8 cellular contexts compared by ENCODE assay signal in genomic region chr16:72848759-72849664, GRCh38.
DNase-seq lines count a peak whose midpoint lies in the region; ATAC-seq and TF ChIP-seq lines count a peak whose summit lies in the region.

No MANE protein-coding gene starts in this region.

- H3K36me3 Mint-ChIP-seq in progenitor cell of endocrine pancreas (ENCODE audit: insufficient read depth) = peaks cover 10% of the 10 kb centered on the region

- ATAC-seq in HG03378 (IDR thresholded peaks at IDR 0.05; ENCODE audit: unreplicated experiment) = no peak

- H3K27ac ChIP-seq in SJSA1 = peak overlapping the region; percentile 71

- TF ChIP-seq CTCF in progenitor cell of endocrine pancreas (IDR thresholded peaks at IDR 0.05; ENCODE audit: unreplicated experiment) = no peak

- DNase-seq in SIG-M5 treated with dmso at 0.1 percent for 504 hours (lab: John Stamatoyannopoulos, UW; ENCODE audit: unreplicated experiment) (peak; percentile 44), SIG-M5 (lab: John Stamatoyannopoulos, UW) (no peak), SJSA1 (ENCODE audit: low read depth in 1 of 2, low spot score in 2 of 2) (peak; percentile 93 to 95), globus pallidus (ENCODE audit: low spot score) (peak; percentile 58), progenitor cell of endocrine pancreas (ENCODE audit: low spot score, unreplicated experiment) (no peak), GDM1 (lab: John Stamatoyannopoulos, UW) (no peak)
- DNase-seq in effector CD8-positive, alpha-beta T cell (lab: John Stamatoyannopoulos, UW) = no peak

- peaks cover 3% of the 10 kb centered on the region for H3K9me3 Mint-ChIP-seq in progenitor cell of endocrine pancreas (ENCODE audit: low read depth)

- H3K4me1 Mint-ChIP-seq in progenitor cell of endocrine pancreas (ENCODE audit: low read depth) = peaks cover 37% of the 10 kb centered on the region

- H3K27me3 ChIP-seq in SJSA1 (replicated peaks) = no peaks in the 10 kb centered on the region

- no peaks in the 10 kb centered on the region for H3K9me3 ChIP-seq in SJSA1 (replicated peaks)

- H3K4me3 ChIP-seq in SJSA1 = no peak overlapping the region

- no peak overlapping the region for H3K4me3 Mint-ChIP-seq in progenitor cell of endocrine pancreas (ENCODE audit: low read depth)

- H3K4me1 ChIP-seq in SJSA1 (replicated peaks) = peaks cover 26% of the 10 kb centered on the region

- no peaks in the 10 kb centered on the region for H3K36me3 ChIP-seq in SJSA1

- H3K27ac Mint-ChIP-seq in progenitor cell of endocrine pancreas = peak overlapping the region; percentile 73

- peaks cover 5% of the 10 kb centered on the region for H3K27me3 Mint-ChIP-seq in progenitor cell of endocrine pancreas

Comparison
In these comparisons a context has a peak if more than half of its experiments do, and no peak if none do; other contexts are left out.
1. DNase-seq: peak in SIG-M5 treated with dmso at 0.1 percent for 504 hours (single experiment), SJSA1 (2 of 2) and globus pallidus (single experiment); none in SIG-M5 (single experiment), progenitor cell of endocrine pancreas (single experiment), effector CD8-positive, alpha-beta T cell (single experiment) and GDM1 (single experiment).